In the genomic region with DNA sequence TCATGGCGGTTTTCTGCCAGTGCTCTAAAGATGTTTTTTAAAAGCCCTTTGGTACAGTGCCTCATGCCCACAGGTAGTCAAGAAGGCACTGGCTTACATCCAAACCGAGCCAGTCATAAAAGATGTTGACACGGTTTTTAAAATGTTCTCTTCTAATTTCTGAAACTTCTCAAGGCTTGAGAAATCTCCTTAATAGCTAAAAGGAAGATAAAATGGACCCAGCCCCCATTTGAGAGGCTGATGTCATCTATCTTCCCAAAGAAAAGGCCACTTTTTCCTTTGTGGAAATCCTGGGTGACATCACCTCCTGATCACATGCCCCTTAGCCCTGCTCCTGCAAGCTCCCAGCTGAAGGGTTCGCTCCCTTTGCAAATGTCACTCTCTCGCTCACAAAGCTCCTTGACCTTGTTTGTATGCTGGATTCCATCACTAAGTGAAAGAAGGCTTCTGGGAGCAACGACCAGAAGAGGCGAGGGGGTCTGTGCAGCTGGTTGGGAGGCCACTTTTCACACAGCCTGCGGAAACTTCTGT, we compare ENCODE assay signal across 1 cellular context.
TF ChIP-seq lines count a peak whose summit lies in the region.

No MANE protein-coding gene starts in this region.

TF ChIP-seq in HepG2, 621 proteins besides CTCF, POLR2A, EP300 and RAD21 (continued from another document):
- TF ChIP-seq, protein P1, sequence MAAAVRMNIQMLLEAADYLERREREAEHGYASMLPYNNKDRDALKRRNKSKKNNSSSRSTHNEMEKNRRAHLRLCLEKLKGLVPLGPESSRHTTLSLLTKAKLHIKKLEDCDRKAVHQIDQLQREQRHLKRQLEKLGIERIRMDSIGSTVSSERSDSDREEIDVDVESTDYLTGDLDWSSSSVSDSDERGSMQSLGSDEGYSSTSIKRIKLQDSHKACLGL (CRISPR knock-in tag; IDR thresholded peaks at IDR 0.05) = no peak
- TF ChIP-seq ZNF343 (CRISPR knock-in tag; IDR thresholded peaks at IDR 0.05) (no peak), KLF9 (CRISPR knock-in tag; IDR thresholded peaks at IDR 0.05; ENCODE audit: low read depth) (no peak), HMG20A (CRISPR knock-in tag; IDR thresholded peaks at IDR 0.05; ENCODE audit: borderline replicate concordance) (no peak), ZNF761 (CRISPR knock-in tag; conservative IDR thresholded peaks at IDR 0.05) (no peak), SRY (CRISPR knock-in tag; IDR thresholded peaks at IDR 0.05) (no peak), ZNF329 (CRISPR knock-in tag; IDR thresholded peaks at IDR 0.05; ENCODE audit: low read depth) (no peak), ZNF850 (CRISPR knock-in tag; conservative IDR thresholded peaks at IDR 0.05) (no peak), GPN1 (CRISPR knock-in tag; IDR thresholded peaks at IDR 0.05; ENCODE audit: borderline replicate concordance) (no peak), RFX3 (CRISPR knock-in tag; IDR thresholded peaks at IDR 0.05) (no peak), ZKSCAN1 (IDR thresholded peaks at IDR 0.05; ENCODE audit: low read length) (no peak)
- TF ChIP-seq, protein P2, sequence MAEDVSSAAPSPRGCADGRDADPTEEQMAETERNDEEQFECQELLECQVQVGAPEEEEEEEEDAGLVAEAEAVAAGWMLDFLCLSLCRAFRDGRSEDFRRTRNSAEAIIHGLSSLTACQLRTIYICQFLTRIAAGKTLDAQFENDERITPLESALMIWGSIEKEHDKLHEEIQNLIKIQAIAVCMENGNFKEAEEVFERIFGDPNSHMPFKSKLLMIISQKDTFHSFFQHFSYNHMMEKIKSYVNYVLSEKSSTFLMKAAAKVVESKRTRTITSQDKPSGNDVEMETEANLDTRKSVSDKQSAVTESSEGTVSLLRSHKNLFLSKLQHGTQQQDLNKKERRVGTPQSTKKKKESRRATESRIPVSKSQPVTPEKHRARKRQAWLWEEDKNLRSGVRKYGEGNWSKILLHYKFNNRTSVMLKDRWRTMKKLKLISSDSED (CRISPR knock-in tag; IDR thresholded peaks at IDR 0.05) = no peak
- TF ChIP-seq, protein P3, sequence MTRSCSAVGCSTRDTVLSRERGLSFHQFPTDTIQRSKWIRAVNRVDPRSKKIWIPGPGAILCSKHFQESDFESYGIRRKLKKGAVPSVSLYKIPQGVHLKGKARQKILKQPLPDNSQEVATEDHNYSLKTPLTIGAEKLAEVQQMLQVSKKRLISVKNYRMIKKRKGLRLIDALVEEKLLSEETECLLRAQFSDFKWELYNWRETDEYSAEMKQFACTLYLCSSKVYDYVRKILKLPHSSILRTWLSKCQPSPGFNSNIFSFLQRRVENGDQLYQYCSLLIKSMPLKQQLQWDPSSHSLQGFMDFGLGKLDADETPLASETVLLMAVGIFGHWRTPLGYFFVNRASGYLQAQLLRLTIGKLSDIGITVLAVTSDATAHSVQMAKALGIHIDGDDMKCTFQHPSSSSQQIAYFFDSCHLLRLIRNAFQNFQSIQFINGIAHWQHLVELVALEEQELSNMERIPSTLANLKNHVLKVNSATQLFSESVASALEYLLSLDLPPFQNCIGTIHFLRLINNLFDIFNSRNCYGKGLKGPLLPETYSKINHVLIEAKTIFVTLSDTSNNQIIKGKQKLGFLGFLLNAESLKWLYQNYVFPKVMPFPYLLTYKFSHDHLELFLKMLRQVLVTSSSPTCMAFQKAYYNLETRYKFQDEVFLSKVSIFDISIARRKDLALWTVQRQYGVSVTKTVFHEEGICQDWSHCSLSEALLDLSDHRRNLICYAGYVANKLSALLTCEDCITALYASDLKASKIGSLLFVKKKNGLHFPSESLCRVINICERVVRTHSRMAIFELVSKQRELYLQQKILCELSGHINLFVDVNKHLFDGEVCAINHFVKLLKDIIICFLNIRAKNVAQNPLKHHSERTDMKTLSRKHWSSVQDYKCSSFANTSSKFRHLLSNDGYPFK (CRISPR knock-in tag; IDR thresholded peaks at IDR 0.05; ENCODE audit: borderline replicate concordance) = no peak
- TF ChIP-seq, protein P4, sequence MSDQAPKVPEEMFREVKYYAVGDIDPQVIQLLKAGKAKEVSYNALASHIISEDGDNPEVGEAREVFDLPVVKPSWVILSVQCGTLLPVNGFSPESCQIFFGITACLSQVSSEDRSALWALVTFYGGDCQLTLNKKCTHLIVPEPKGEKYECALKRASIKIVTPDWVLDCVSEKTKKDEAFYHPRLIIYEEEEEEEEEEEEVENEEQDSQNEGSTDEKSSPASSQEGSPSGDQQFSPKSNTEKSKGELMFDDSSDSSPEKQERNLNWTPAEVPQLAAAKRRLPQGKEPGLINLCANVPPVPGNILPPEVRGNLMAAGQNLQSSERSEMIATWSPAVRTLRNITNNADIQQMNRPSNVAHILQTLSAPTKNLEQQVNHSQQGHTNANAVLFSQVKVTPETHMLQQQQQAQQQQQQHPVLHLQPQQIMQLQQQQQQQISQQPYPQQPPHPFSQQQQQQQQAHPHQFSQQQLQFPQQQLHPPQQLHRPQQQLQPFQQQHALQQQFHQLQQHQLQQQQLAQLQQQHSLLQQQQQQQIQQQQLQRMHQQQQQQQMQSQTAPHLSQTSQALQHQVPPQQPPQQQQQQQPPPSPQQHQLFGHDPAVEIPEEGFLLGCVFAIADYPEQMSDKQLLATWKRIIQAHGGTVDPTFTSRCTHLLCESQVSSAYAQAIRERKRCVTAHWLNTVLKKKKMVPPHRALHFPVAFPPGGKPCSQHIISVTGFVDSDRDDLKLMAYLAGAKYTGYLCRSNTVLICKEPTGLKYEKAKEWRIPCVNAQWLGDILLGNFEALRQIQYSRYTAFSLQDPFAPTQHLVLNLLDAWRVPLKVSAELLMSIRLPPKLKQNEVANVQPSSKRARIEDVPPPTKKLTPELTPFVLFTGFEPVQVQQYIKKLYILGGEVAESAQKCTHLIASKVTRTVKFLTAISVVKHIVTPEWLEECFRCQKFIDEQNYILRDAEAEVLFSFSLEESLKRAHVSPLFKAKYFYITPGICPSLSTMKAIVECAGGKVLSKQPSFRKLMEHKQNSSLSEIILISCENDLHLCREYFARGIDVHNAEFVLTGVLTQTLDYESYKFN (CRISPR knock-in tag; conservative IDR thresholded peaks at IDR 0.05) = no peak
- TF ChIP-seq, protein P5, sequence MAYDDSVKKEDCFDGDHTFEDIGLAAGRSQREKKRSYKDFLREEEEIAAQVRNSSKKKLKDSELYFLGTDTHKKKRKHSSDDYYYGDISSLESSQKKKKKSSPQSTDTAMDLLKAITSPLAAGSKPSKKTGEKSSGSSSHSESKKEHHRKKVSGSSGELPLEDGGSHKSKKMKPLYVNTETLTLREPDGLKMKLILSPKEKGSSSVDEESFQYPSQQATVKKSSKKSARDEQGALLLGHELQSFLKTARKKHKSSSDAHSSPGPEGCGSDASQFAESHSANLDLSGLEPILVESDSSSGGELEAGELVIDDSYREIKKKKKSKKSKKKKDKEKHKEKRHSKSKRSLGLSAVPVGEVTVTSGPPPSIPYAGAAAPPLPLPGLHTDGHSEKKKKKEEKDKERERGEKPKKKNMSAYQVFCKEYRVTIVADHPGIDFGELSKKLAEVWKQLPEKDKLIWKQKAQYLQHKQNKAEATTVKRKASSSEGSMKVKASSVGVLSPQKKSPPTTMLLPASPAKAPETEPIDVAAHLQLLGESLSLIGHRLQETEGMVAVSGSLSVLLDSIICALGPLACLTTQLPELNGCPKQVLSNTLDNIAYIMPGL (CRISPR knock-in tag; IDR thresholded peaks at IDR 0.05; ENCODE audit: borderline replicate concordance in 1 of 2, low read depth in 1 of 2) = no peak
TF ChIP-seq in HepG2: peak in this region for 0.
